Comparison of ENCODE assay signal across 8 cellular contexts in the genomic region with DNA sequence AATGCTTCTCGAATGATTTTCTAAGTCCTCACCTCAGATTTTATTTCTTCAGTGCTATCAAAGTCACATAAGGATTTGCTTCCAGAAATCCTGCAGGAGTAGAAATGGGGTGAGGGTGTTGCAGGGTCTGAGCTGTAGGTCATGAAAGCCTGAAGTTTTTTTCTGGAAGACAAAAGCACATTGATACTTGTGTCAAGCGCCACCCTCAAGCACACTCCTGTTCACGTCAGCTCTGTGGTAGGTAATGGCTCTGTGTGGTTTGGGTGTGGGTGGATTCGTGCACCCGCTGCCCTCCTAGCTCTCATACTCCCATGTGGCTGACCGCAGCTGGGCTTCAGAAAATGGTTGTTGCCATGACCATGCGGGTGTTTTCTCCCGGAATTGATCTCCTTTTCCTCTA. TPM values are rescaled to one million over a fixed set of nuclear protein-coding genes. Genes with fewer than 3 reads are reported as not detected.
DNase-seq lines count a peak whose midpoint lies in the region; ATAC-seq and TF ChIP-seq lines count a peak whose summit lies in the region.

No MANE protein-coding gene starts in this region.

- no peaks in the 10 kb centered on the region for H3K79me1 ChIP-seq in H9 (ENCODE audit: insufficient read depth, low read depth, low read length, poor library complexity, severe bottlenecking)

- TF ChIP-seq POLR2A in adrenal gland (IDR thresholded peaks at IDR 0.05), result no peak

- ATAC-seq in GM18498 (IDR thresholded peaks at IDR 0.05; ENCODE audit: unreplicated experiment), result no peak

- no peak overlapping the region for H2BK5ac ChIP-seq in H9 (ENCODE audit: insufficient read length, low read length)

- no peak overlapping the region for H3K4me3 Mint-ChIP-seq in H9

- H3K9me3 ChIP-seq in H9 (ENCODE audit: control insufficient read depth, low read depth, low read length) (no peaks in the 10 kb centered on the region), adrenal gland (replicated peaks in 1 of 3) (no peaks in the 10 kb centered on the region), smooth muscle cell (replicated peaks; ENCODE audit: low read depth) (no peaks in the 10 kb centered on the region)

- no CpG with 5 or more reads among the region's 8 CpGs for WGBS in H9 (ENCODE audit: extremely low coverage, insufficient read length, low lambda C conversion rate)
- WGBS in adrenal gland, 4 donors, result 66 to 83% (median 75%) methylated on average over 6 to 8 of the region's 8 CpGs
- WGBS in smooth muscle cell (ENCODE audit: low lambda C conversion rate), result 72% methylated on average over 8 of the region's 8 CpGs

- no peaks in the 10 kb centered on the region for H3K23me2 ChIP-seq in H9 (ENCODE audit: insufficient read length, low read depth, low read length, poor library complexity, severe bottlenecking)

- H3K4me1 ChIP-seq in H9 (ENCODE audit: insufficient read depth, low read length) (no peaks in the 10 kb centered on the region; the same call in 1 of the 2 replicates), adrenal gland (replicated peaks in 1 of 2) (peaks cover 4 to 21% of the 10 kb centered on the region in 2 donors), smooth muscle cell (ENCODE audit: low read depth) (peaks cover 19% of the 10 kb centered on the region)

- intact Hi-C loops in adrenal gland (cut with DNase I), result no loop called here

- peak overlapping the region in 1 of 4 donors; percentile 48 for H3K4me3 ChIP-seq in adrenal gland
- H3K4me3 ChIP-seq in smooth muscle cell, result peak overlapping the region; percentile 25

- no peak overlapping the region for H3K9ac ChIP-seq in H9 (ENCODE audit: extremely low read depth, insufficient read length, low read length)
- peak overlapping the region; percentile 95 for H3K9ac ChIP-seq in smooth muscle cell (ENCODE audit: low read depth)

- H2AK5ac ChIP-seq in H9 (ENCODE audit: insufficient read length, low read length), result no peak overlapping the region

- peak overlapping the region; percentile 59 for H3K14ac ChIP-seq in H9 (ENCODE audit: insufficient read depth, low read length)

- H3F3A ChIP-seq in smooth muscle cell (ENCODE audit: low read depth), result no peaks in the 10 kb centered on the region

- H3K79me2 ChIP-seq in H9 (ENCODE audit: insufficient read depth, low read length) (no peaks in the 10 kb centered on the region), smooth muscle cell (ENCODE audit: low read depth) (no peaks in the 10 kb centered on the region)

- no peak overlapping the region for H4K5ac ChIP-seq in H9 (ENCODE audit: insufficient read length, low read depth, low read length)

- no peak overlapping the region for H4K8ac ChIP-seq in H9 (replicated peaks; ENCODE audit: insufficient read length, low read depth, low read length)

- peak overlapping the region; percentile 86 for H3T11ph ChIP-seq in H9 (ENCODE audit: low read length)

- no peak for DNase-seq in H9
- DNase-seq in adrenal gland, result no peak
- DNase-seq in hippocampal formation (lab: John Stamatoyannopoulos, UW), result peak; percentile 53 to 66
- DNase-seq in smooth muscle cell (lab: John Stamatoyannopoulos, UW; ENCODE audit: unreplicated experiment), result no peak
- no peak for DNase-seq in GF-D8 (lab: John Stamatoyannopoulos, UW)
- DNase-seq in UCSD-AML1 (lab: John Stamatoyannopoulos, UW; ENCODE audit: unreplicated experiment), result no peak
- DNase-seq in stimulated activated CD8-positive, alpha-beta memory T cell treated with anti-CD3 and anti-CD28 coated beads, Interleukin-4, amount 100 ng/mL, for 48 hours, result no peak

- no peaks in the 10 kb centered on the region for H4K20me1 ChIP-seq in H9 (ENCODE audit: control insufficient read depth, insufficient read depth, insufficient read length)
- H4K20me1 ChIP-seq in smooth muscle cell (ENCODE audit: low read depth), result no peaks in the 10 kb centered on the region

- H2BK15ac ChIP-seq in H9 (ENCODE audit: low read depth, low read length), result no peak overlapping the region

- H3K4me2 ChIP-seq in H9 (ENCODE audit: insufficient read depth, insufficient read length, low read length) (no peak overlapping the region), smooth muscle cell (peak overlapping the region; percentile 77)

- H3K27ac Mint-ChIP-seq in H9, result peak overlapping the region; percentile 74 to 82 (median 77); a peak in 6 of 7 replicates

- H2BK12ac ChIP-seq in H9 (ENCODE audit: insufficient read length, low read depth, low read length), result peak overlapping the region; percentile 40

- peaks cover 31 to 33% of the 10 kb centered on the region in 2 experiments for H3K4me1 Mint-ChIP-seq in H9

- H3K56ac ChIP-seq in H9 (ENCODE audit: insufficient read length, low read depth, low read length), result no peak overlapping the region

- H3K9me3 Mint-ChIP-seq in H9, result no peaks in the 10 kb centered on the region; a peak in 1 of 5 replicates

- H2BK120ac ChIP-seq in H9 (ENCODE audit: low read depth, low read length, poor library complexity, severe bottlenecking), result no peak overlapping the region

- H3K36me3 Mint-ChIP-seq in H9 (ENCODE audit: insufficient read depth in 1 of 3, low read depth in 3 of 3), result 0 out of 7 replicates have a peak, but pooled peaks cover 0 to 3% (median 0%) of the 10 kb centered on the region in 3 experiments

- H4K91ac ChIP-seq in H9 (ENCODE audit: insufficient read length, low read depth, low read length), result no peak overlapping the region

- no peaks in the 10 kb centered on the region for H3K27me3 ChIP-seq in H9 (ENCODE audit: insufficient read depth, low read length)
- H3K27me3 ChIP-seq in adrenal gland, result no peaks in the 10 kb centered on the region
- H3K27me3 ChIP-seq in smooth muscle cell (ENCODE audit: low read depth), result peaks cover 3% of the 10 kb centered on the region

- H2AFZ ChIP-seq in H9 (ENCODE audit: low read length), result peak overlapping the region; percentile 83
- H2AFZ ChIP-seq in smooth muscle cell (ENCODE audit: low read depth), result peak overlapping the region; percentile 82

- TF ChIP-seq CTCF in H9 (conservative IDR thresholded peaks at IDR 0.05), result no peak
- TF ChIP-seq CTCF in adrenal gland (IDR thresholded peaks at IDR 0.05), result no peak
- TF ChIP-seq CTCF in smooth muscle cell (IDR thresholded peaks at IDR 0.05; ENCODE audit: borderline replicate concordance, insufficient read depth, poor library complexity, severe bottlenecking), result no peak

- H3K36me3 ChIP-seq in adrenal gland (replicated peaks in 1 of 2), result no peaks in the 10 kb centered on the region
- H3K36me3 ChIP-seq in smooth muscle cell (ENCODE audit: low read depth), result no peaks in the 10 kb centered on the region

- H3K4ac ChIP-seq in H9 (ENCODE audit: low read depth, low read length), result no peak overlapping the region

- H2BK20ac ChIP-seq in H9 (ENCODE audit: low read depth, low read length, poor library complexity, severe bottlenecking), result no peak overlapping the region

- H3K27ac ChIP-seq in H9 (ENCODE audit: insufficient read length, low read depth, low read length), result peak overlapping the region; percentile 29
- H3K27ac ChIP-seq in adrenal gland, result peak overlapping the region; percentile 18 to 91 (median 79)
- H3K27ac ChIP-seq in smooth muscle cell (ENCODE audit: low read depth), result peak overlapping the region; percentile 99

- no peaks in the 10 kb centered on the region for H3K27me3 Mint-ChIP-seq in H9 (ENCODE audit: low read depth)

- H3K23ac ChIP-seq in H9 (ENCODE audit: insufficient read length, low read depth, low read length), result no peak overlapping the region

- H3K18ac ChIP-seq in H9 (ENCODE audit: insufficient read length, low read depth, low read length), result peak overlapping the region; percentile 79

RNA-seq across cellular contexts. Expression of gene AKNAD1, which starts 39.9 kb away (rescaled TPM):
- total RNA-seq in H9 (2021) (not detected in 2 replicates), adrenal gland (1 to 10 TPM in 4 of 8 donors, under 1 TPM in 2, not detected in 2; 0.46 to 2.6 (median 1.3) TPM), smooth muscle cell (not detected in 2 replicates)
- polyA plus RNA-seq in adrenal gland (1 to 10 TPM in 2 of 3 donors, under 1 TPM in 1; 0.35 to 8.5 (median 3.3) TPM), smooth muscle cell (0.40 and 0.59 TPM in 2 replicates)

RNA-seq across cellular contexts. Expression of gene GPSM2, which starts 59.8 kb away (rescaled TPM):
- total RNA-seq in H9 (2021) (5.2 and 6.4 TPM in 2 replicates), adrenal gland (10 to 100 TPM in 3 of 8 donors, 1 to 10 TPM in 5; 1.9 to 22.9 (median 6.9) TPM), smooth muscle cell (11.1 and 13.7 TPM in 2 replicates)
- polyA plus RNA-seq in adrenal gland (1 to 10 TPM; 1.4 to 4.3 (median 3.7) TPM), smooth muscle cell (6.9 and 9.1 TPM in 2 replicates)

Comparison
In these comparisons a context has a peak if more than half of its experiments do, and no peak if none do; other contexts are left out.
1. DNase-seq: peak in hippocampal formation (2 of 2); none in H9 (single experiment), adrenal gland (0 of 7), smooth muscle cell (single experiment), GF-D8 (single experiment), UCSD-AML1 (single experiment) and stimulated activated CD8-positive, alpha-beta memory T cell treated with anti-CD3 and anti-CD28 coated beads, Interleukin-4, amount 100 ng/mL, for 48 hours (single experiment).
2. H3K27ac ChIP-seq: peak in every context shown above with its lines; median percentile 99 in smooth muscle cell; 79 in adrenal gland; 29 in H9.